26 cellular contexts compared by ENCODE assay signal in the genomic region with DNA sequence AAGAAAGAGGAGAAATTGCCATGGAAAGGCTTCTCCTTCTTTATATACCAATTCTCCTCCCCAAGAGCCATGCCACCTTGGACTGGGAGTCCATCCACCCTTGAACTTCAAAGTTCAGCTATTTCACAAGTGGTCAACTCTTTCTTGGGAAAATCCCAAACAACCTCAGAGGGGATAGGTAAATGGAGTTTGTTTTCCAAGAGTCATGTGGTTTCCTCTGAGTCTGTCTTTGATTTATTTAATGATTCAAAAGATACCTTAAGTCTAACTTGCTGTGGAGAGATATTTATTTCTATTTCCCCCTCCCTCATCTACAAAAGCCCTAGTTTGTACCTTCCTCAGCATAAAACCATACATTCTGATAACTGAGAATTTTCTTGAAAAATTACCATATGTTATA.
"Had no signal": no experiment of that assay in that cellular context is flagged by ENCODE, and none has a peak within 500 bp of the region (broad histone marks: within the 10 kb centered on the region; RNA-seq: fewer than 3 reads in every experiment).

No MANE protein-coding gene starts in this region.

- H3K4me1 ChIP-seq: body of pancreas had no signal

- H3K27me3 ChIP-seq: ascending aorta, body of pancreas had no signal

- ATAC-seq: activated naive CD4-positive, alpha-beta T cell treated with anti-CD3 and anti-CD28 coated beads, Interleukin-2, amount 50 U/mL, for 72 hours; activated naive CD8-positive, alpha-beta T cell treated with anti-CD3 and anti-CD28 coated beads, Interleukin-2, amount 50 U/mL, for 24 hours; activated T-cell treated with anti-CD3 and anti-CD28 coated beads, Interleukin-2, amount 50 U/mL, for 4 hours; body of pancreas; Right ventricle myocardium inferior had no signal

- H3K4me3 ChIP-seq: ascending aorta, body of pancreas, SK-N-MC had no signal

- H3K36me3 ChIP-seq: ascending aorta had no signal

- DNase-seq: activated CD4-positive, alpha-beta memory T cell treated with anti-CD3 and anti-CD28 coated beads for 36 hours; activated CD4-positive, alpha-beta T cell treated with anti-CD3 and anti-CD28 coated beads, Interleukin-2, amount 10 ng/mL, durations not matched to agents 7 days and 5 days; activated CD4-positive, CD25-positive, alpha-beta regulatory T cell; activated CD8-positive, alpha-beta memory T cell treated with anti-CD3 and anti-CD28 coated beads for 24 hours; activated effector memory CD4-positive, alpha-beta T cell treated with anti-CD3 and anti-CD28 coated beads, Interleukin-2, amount 50 U/mL, for 16 hours; activated naive CD4-positive, alpha-beta T cell treated with Interleukin-2 at 50 U/mL for 16 hours; activated naive CD8-positive, alpha-beta T cell treated with anti-CD3 and anti-CD28 coated beads, Interleukin-2, amount 50 U/mL, for 24 hours; activated T-cell treated with anti-CD3 and anti-CD28 coated beads, Interleukin-2, amount 50 U/mL, for 4 hours; amniotic stem cell; body of pancreas; central memory CD4-positive, alpha-beta T cell; KBM-7; MV-4-11; NCI-H1092 treated with DMSO at 0.1 percent for 48 hours; NCI-H1417 treated with DMSO at 0.1 percent for 48 hours; NCI-H1694; NCI-H2029; NCI-H2107; NCI-H2171 treated with DMSO at 0.1 percent for 48 hours; NCI-H510A treated with DMSO at 0.1 percent for 48 hours; NCI-H69; T-helper 1 cell had no signal

- H3K9me3 ChIP-seq: ascending aorta, body of pancreas had no signal
